Comparison of ENCODE assay signal across 34 cellular contexts in genomic region chr11:1812801-1813200, GRCh38. TPM values are rescaled to one million over a fixed set of nuclear protein-coding genes. Genes with fewer than 3 reads are reported as not detected.
"Had no signal": no experiment of that assay in that cellular context is flagged by ENCODE, and none has a peak within 500 bp of the region (broad histone marks: within the 10 kb centered on the region; RNA-seq: fewer than 3 reads in every experiment).

No MANE protein-coding gene starts in this region.

- H3K9me3 ChIP-seq: right lobe of liver, sigmoid colon, suprapubic skin, thoracic aorta, thyroid gland, vagina had no signal

- H3K27ac Mint-ChIP-seq: naive thymus-derived CD4-positive, alpha-beta T cell; natural killer cell; nephron; neural progenitor cell; progenitor cell of endocrine pancreas; stimulated activated memory B cell treated with anti-CD40 and anti-IgM and Interleukin-4, amounts not matched to agents 10 μg/mL and 1 μg/mL and 100 μg/mL, for 72 hours had no signal

- H3K36me3 ChIP-seq: neural progenitor cell, ovary, right lobe of liver, sigmoid colon, suprapubic skin, thoracic aorta, thyroid gland, tibial nerve, upper lobe of left lung, vagina had no signal

- H3K9me3 Mint-ChIP-seq: stimulated activated naive CD8-positive, alpha-beta T cell treated with anti-CD3 and anti-CD28 coated beads, Interleukin-15, amount 100 ng/mL, for 72 hours had no signal

- H3K4me1 ChIP-seq: neural progenitor cell, parathyroid adenoma, psoas muscle, right lobe of liver, sigmoid colon, suprapubic skin, thyroid gland, tibial nerve, upper lobe of left lung, vagina had no signal

- H3K4me1 Mint-ChIP-seq: naive thymus-derived CD4-positive, alpha-beta T cell; natural killer cell; nephron; neural progenitor cell; stimulated activated memory B cell treated with anti-CD40 and anti-IgM and Interleukin-4, amounts not matched to agents 10 μg/mL and 1 μg/mL and 100 μg/mL, for 72 hours; stimulated activated naive CD8-positive, alpha-beta T cell treated with anti-CD3 and anti-CD28 coated beads, Interleukin-15, amount 100 ng/mL, for 72 hours had no signal

- H3K27ac ChIP-seq: neural progenitor cell, ovary, parathyroid adenoma, psoas muscle, right lobe of liver, sigmoid colon, suprapubic skin, thoracic aorta, thyroid gland, tibial nerve, upper lobe of left lung, vagina had no signal

- H3K4me3 Mint-ChIP-seq: naive thymus-derived CD4-positive, alpha-beta T cell; natural killer cell; nephron; neural progenitor cell; stimulated activated memory B cell treated with anti-CD40 and anti-IgM and Interleukin-4, amounts not matched to agents 10 μg/mL and 1 μg/mL and 100 μg/mL, for 72 hours; stimulated activated naive CD8-positive, alpha-beta T cell treated with anti-CD3 and anti-CD28 coated beads, Interleukin-15, amount 100 ng/mL, for 72 hours had no signal

- DNase-seq: naive thymus-derived CD4-positive, alpha-beta T cell; natural killer cell; nucleus accumbens; ovary; psoas muscle; right cardiac atrium; right lobe of liver; sigmoid colon; small intestine; stimulated activated CD4-positive, alpha-beta T cell treated with anti-CD3 and anti-CD28 coated beads, Interleukin-15, amount 100 ng/mL, for 24 hours; stimulated activated CD4-positive, alpha-beta T cell treated with anti-CD3 and anti-CD28 coated beads, Interleukin-2, amount 100 ng/mL, for 24 hours; stimulated activated CD4-positive, alpha-beta T cell treated with anti-CD3 and anti-CD28 coated beads, Interleukin-2, amount 100 ng/mL, for 48 hours; stimulated activated CD4-positive, alpha-beta T cell treated with anti-CD3 and anti-CD28 coated beads, Interleukin-4, amount 100 ng/mL, for 4 hours; stimulated activated CD8-positive, alpha-beta memory T cell treated with anti-CD3 and anti-CD28 coated beads, Interleukin-4, amount 100 ng/mL, for 48 hours; stimulated activated naive CD4-positive, alpha-beta T cell; stimulated activated naive CD8-positive, alpha-beta T cell treated with anti-CD3 and anti-CD28 coated beads, Interleukin-15, amount 100 ng/mL, for 72 hours; stimulated activated naive CD8-positive, alpha-beta T cell treated with anti-CD3 and anti-CD28 coated beads, Interleukin-15, Interleukin-2, amounts not matched to agents 100 U/mL and 50 U/mL, for 24 hours; substantia nigra; thyroid gland; trophoblast cell; upper lobe of left lung had no signal

- H3K36me3 Mint-ChIP-seq: natural killer cell, neural progenitor cell had no signal

- H3K27me3 ChIP-seq: neural progenitor cell, ovary, right lobe of liver, thyroid gland, tibial nerve, upper lobe of left lung, vagina had no signal

- H3K4me3 ChIP-seq: neural progenitor cell, ovary, psoas muscle, right lobe of liver, sigmoid colon, suprapubic skin, thoracic aorta, thyroid gland, tibial nerve, upper lobe of left lung, vagina had no signal

RNA-seq across cellular contexts. Expression of gene SYT8, which starts 22.0 kb away (rescaled TPM):
- total RNA-seq: naive thymus-derived CD4-positive, alpha-beta T cell; natural killer cell; omental fat pad; right cardiac atrium; sigmoid colon; skeletal muscle tissue; thyroid gland had no signal
- polyA plus RNA-seq: naive thymus-derived CD4-positive, alpha-beta T cell; neural cell; ovary; right cardiac atrium had no signal

RNA-seq across cellular contexts. Expression of gene TNNI2, which starts 26.0 kb away (rescaled TPM):
- total RNA-seq: renal cortical epithelial cell, right cardiac atrium, sigmoid colon, thoracic aorta, thyroid gland, tibial nerve, vagina had no signal
- polyA plus RNA-seq: neural cell, right cardiac atrium had no signal

RNA-seq across cellular contexts. Expression of gene LSP1, which starts 40.1 kb away (rescaled TPM):
- total RNA-seq: progenitor cell of endocrine pancreas, renal cortical epithelial cell had no signal
- polyA plus RNA-seq: neural cell had no signal
